8 cellular contexts compared by ENCODE assay signal in the genomic region with DNA sequence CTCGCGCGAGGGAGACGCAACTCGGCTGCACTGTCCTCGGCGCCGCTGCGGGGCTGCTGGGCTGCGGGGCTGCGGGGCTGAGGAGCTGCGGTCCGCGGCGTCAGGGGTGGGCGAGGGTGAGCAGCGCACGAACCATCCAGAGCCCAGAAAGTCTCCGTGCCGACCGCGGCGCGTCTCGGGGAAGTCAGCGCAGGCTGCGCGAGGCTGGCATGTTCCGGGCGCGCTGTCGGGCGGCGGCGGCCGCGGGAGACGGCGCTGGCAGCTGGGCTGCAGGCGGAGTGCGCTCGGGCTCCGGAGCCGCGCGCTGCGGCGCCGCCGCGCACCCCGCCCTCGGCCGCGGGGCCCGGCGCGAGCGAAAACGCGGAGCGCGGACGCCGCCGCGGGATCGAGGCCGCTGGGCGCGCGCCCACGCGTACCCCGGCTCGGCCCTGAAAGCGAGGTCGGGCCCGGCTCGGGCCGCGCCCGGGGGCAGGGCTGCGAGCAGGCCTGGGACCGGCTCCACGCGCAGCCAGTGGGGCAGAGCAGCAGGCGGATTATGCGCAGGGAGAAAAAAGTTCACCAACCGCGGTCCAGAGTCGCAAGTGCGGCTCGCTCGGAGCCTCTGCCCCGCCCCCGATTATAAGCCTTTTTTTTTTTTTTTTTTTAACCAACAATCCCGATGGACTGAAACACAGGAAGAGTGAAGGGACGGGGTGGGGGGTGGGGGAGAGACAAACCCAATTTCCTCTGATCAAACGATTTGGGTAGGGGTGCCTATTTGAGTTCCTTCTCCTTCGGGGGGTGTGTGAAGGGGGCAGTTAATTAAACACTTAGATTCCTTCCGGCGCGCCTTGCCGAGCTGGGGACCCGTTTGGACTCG. TPM values are rescaled to one million over a fixed set of nuclear protein-coding genes. Genes with fewer than 3 reads are reported as not detected.
DNase-seq lines count a peak whose midpoint lies in the region; ATAC-seq and TF ChIP-seq lines count a peak whose summit lies in the region.

PRICKLE1 (minus strand) TSS at position 282 of the 859 bp plus-strand sequence. CDS start 117,230 bp downstream, outside the sequence.

- no peaks in the 10 kb centered on the region for H3K36me3 Mint-ChIP-seq in CD4-positive, alpha-beta T cell (ENCODE audit: low read depth)

- TF ChIP-seq CTCF in CD4-positive, alpha-beta T cell (IDR thresholded peaks at IDR 0.05) = no peak
- no peak for TF ChIP-seq CTCF in RWPE1 (conservative IDR thresholded peaks at IDR 0.05; ENCODE audit: low read depth)

- no peak within 1 kb of the TSS for H3K27ac Mint-ChIP-seq in CD4-positive, alpha-beta T cell

- H3K9me3 ChIP-seq in CD4-positive, alpha-beta T cell (ENCODE audit: control insufficient read depth, low read length) = no peaks in the 10 kb centered on the region

- H3K27me3 ChIP-seq in CD4-positive, alpha-beta T cell (ENCODE audit: control insufficient read depth, insufficient read depth, low read length) = peaks cover 82% of the 10 kb centered on the region

- ATAC-seq in CD4-positive, alpha-beta T cell (ENCODE audit: poor library complexity) = no peak
- ATAC-seq in GM19324 (IDR thresholded peaks at IDR 0.05; ENCODE audit: low FRiP score, unreplicated experiment) (peak; percentile 86), HG03175 (IDR thresholded peaks at IDR 0.05; ENCODE audit: unreplicated experiment) (peak; percentile 64)

- intact Hi-C loops in CD4-positive, alpha-beta T cell (cut with DNase I, micrococcal nuclease) = no loop called here

- no peaks in the 10 kb centered on the region for H3K9me3 Mint-ChIP-seq in CD4-positive, alpha-beta T cell

- CTCF ChIA-PET in CD4-positive, alpha-beta T cell (lab: Charles Lee) = no interaction called here
- CTCF ChIA-PET in RWPE1 (lab: Yijun Ruan, JAX) = interaction anchor here (0.5 to 0.9 kb wide), 4 partner anchors 12 to 1191 kb away, joined by 3 read pairs; no protein-coding TSS in a partner anchor

- peaks cover 16% of the 10 kb centered on the region for H3K4me1 Mint-ChIP-seq in CD4-positive, alpha-beta T cell (ENCODE audit: low read depth)

- peak within 1 kb of the TSS; percentile 65 for H3K4me3 Mint-ChIP-seq in CD4-positive, alpha-beta T cell

- H3K27ac ChIP-seq in CD4-positive, alpha-beta T cell (ENCODE audit: low read depth, low read length) = no peak within 1 kb of the TSS
- peak within 1 kb of the TSS; percentile 74 for H3K27ac ChIP-seq in RWPE1
- H3K27ac ChIP-seq in cingulate gyrus (ENCODE audit: low read depth, low read length) = peak within 1 kb of the TSS; percentile 49

- peaks cover 78% of the 10 kb centered on the region for H3K27me3 Mint-ChIP-seq in CD4-positive, alpha-beta T cell

- DNase-seq in CD4-positive, alpha-beta T cell = no peak
- DNase-seq in RWPE1 (ENCODE audit: low spot score) (peak; percentile 28), left kidney (ENCODE audit: low read depth, low spot score) (peak; percentile 80), GF-D8 (lab: John Stamatoyannopoulos, UW) (no peak)
- DNase-seq in stimulated activated CD4-positive, alpha-beta T cell treated with anti-CD3 and anti-CD28 coated beads, Interleukin-4, amount 100 ng/mL, for 1 hour = peak; percentile 29

- POLR2A ChIA-PET in CD4-positive, alpha-beta T cell (lab: Charles Lee) = no interaction called here
- POLR2A ChIA-PET in RWPE1 (lab: Yijun Ruan, JAX; ENCODE audit: low non-redundant PET) = no interaction called here

RNA-seq across cellular contexts. Expression of gene PRICKLE1, which starts in this region (rescaled TPM):
- not detected for total RNA-seq in CD4-positive, alpha-beta T cell

Comparison
In these comparisons a context has a peak if more than half of its experiments do, and no peak if none do; other contexts are left out.
1. DNase-seq: peak in RWPE1 (single experiment), left kidney (single experiment) and stimulated activated CD4-positive, alpha-beta T cell treated with anti-CD3 and anti-CD28 coated beads, Interleukin-4, amount 100 ng/mL, for 1 hour (single experiment); none in CD4-positive, alpha-beta T cell (0 of 10) and GF-D8 (single experiment).